8 cellular contexts compared by ENCODE assay signal in genomic region chr7:111098011-111098925, GRCh38. TPM values are rescaled to one million over a fixed set of nuclear protein-coding genes. Genes with fewer than 3 reads are reported as not detected.
DNase-seq lines count a peak whose midpoint lies in the region; ATAC-seq and TF ChIP-seq lines count a peak whose summit lies in the region.

No MANE protein-coding gene starts in this region.

- peak; percentile 21 for TF ChIP-seq CTCF in glutamatergic neuron (IDR thresholded peaks at IDR 0.05; ENCODE audit: partially characterized antibody, unreplicated experiment)
- TF ChIP-seq CTCF in mesothelial cell of epicardium (IDR thresholded peaks at IDR 0.05; ENCODE audit: unreplicated experiment) = no peak

- DNase-seq in AG20443 (ENCODE audit: low spot score) (peak; percentile 16), NCI-H748 (lab: John Stamatoyannopoulos, UW; ENCODE audit: unreplicated experiment) (peak; percentile 65), glutamatergic neuron (peak; percentile 45), mesothelial cell of epicardium (ENCODE audit: low spot score in 2 of 2, unreplicated experiment in 2 of 2) (no peak)
- peak; percentile 48 to 62 for DNase-seq in activated T-cell treated with anti-CD3 and anti-CD28 coated beads, Interleukin-2, amount 50 U/mL, for 72 hours
- peak; percentile 48 for DNase-seq in stimulated activated CD4-positive, alpha-beta T cell treated with anti-CD3 and anti-CD28 coated beads, Interleukin-12 subunit alpha, Interleukin-12 subunit beta, amount 100 ng/mL, for 4 hours

- H3K4me1 Mint-ChIP-seq in activated T-cell treated with anti-CD3 and anti-CD28 coated beads, Interleukin-2, amount 50 U/mL, for 72 hours (ENCODE audit: low read depth) = peaks cover 75% of the 10 kb centered on the region
- H3K4me1 Mint-ChIP-seq in glutamatergic neuron (ENCODE audit: low read depth, unreplicated experiment) (peaks cover 26% of the 10 kb centered on the region), mesothelial cell of epicardium (peaks cover 26% of the 10 kb centered on the region)

- H3K4me3 Mint-ChIP-seq in activated T-cell treated with anti-CD3 and anti-CD28 coated beads, Interleukin-2, amount 50 U/mL, for 72 hours = peak overlapping the region; percentile 42 to 88
- H3K4me3 Mint-ChIP-seq in glutamatergic neuron (ENCODE audit: unreplicated experiment) (no peak overlapping the region), mesothelial cell of epicardium (no peak overlapping the region)

- peak; percentile 81 for ATAC-seq in GM18519 (IDR thresholded peaks at IDR 0.05; ENCODE audit: low FRiP score, unreplicated experiment)
- peak; percentile 80 for ATAC-seq in HG02973 (IDR thresholded peaks at IDR 0.05; ENCODE audit: unreplicated experiment)
- ATAC-seq in activated T-cell treated with anti-CD3 and anti-CD28 coated beads, Interleukin-2, amount 50 U/mL, for 72 hours (replicated peaks in 1 of 2) = peak; percentile 72 to 80

- H3K36me3 Mint-ChIP-seq in activated T-cell treated with anti-CD3 and anti-CD28 coated beads, Interleukin-2, amount 50 U/mL, for 72 hours (ENCODE audit: insufficient read depth in 2 of 2) = peaks cover 0 to 24% of the 10 kb centered on the region in 2 donors
- no peaks in the 10 kb centered on the region for H3K36me3 Mint-ChIP-seq in glutamatergic neuron (ENCODE audit: unreplicated experiment)
- no peaks in the 10 kb centered on the region for H3K36me3 Mint-ChIP-seq in mesothelial cell of epicardium

- H3K9me3 Mint-ChIP-seq in activated T-cell treated with anti-CD3 and anti-CD28 coated beads, Interleukin-2, amount 50 U/mL, for 72 hours = no peaks in the 10 kb centered on the region
- H3K9me3 Mint-ChIP-seq in glutamatergic neuron (ENCODE audit: unreplicated experiment) (no peaks in the 10 kb centered on the region), mesothelial cell of epicardium (no peaks in the 10 kb centered on the region)

- H3K27me3 Mint-ChIP-seq in activated T-cell treated with anti-CD3 and anti-CD28 coated beads, Interleukin-2, amount 50 U/mL, for 72 hours (ENCODE audit: low read depth) = no peaks in the 10 kb centered on the region
- H3K27me3 Mint-ChIP-seq in glutamatergic neuron (ENCODE audit: unreplicated experiment) (no peaks in the 10 kb centered on the region), mesothelial cell of epicardium (ENCODE audit: low read depth) (no peaks in the 10 kb centered on the region)

- peak overlapping the region; percentile 91 for H3K27ac Mint-ChIP-seq in activated T-cell treated with anti-CD3 and anti-CD28 coated beads, Interleukin-2, amount 50 U/mL, for 72 hours
- H3K27ac Mint-ChIP-seq in glutamatergic neuron (ENCODE audit: unreplicated experiment) (no peak overlapping the region), mesothelial cell of epicardium (no peak overlapping the region)

RNA-seq across cellular contexts. Expression of gene LRRN3, which starts 7.3 kb away (rescaled TPM):
- 10 to 100 TPM; 15.3 to 24.0 TPM for total RNA-seq in activated T-cell treated with anti-CD3 and anti-CD28 coated beads, Interleukin-2, amount 50 U/mL, for 72 hours
- total RNA-seq in glutamatergic neuron (ENCODE audit: unreplicated experiment) (6.3 TPM), mesothelial cell of epicardium (8.7 to 10.1 TPM (median 9.4 TPM) in 3 replicates)

Comparison
In these comparisons a context has a peak if more than half of its experiments do, and no peak if none do; other contexts are left out.
1. DNase-seq: peak in AG20443 (single experiment), NCI-H748 (single experiment), activated T-cell treated with anti-CD3 and anti-CD28 coated beads, Interleukin-2, amount 50 U/mL, for 72 hours (2 of 2), glutamatergic neuron (single experiment) and stimulated activated CD4-positive, alpha-beta T cell treated with anti-CD3 and anti-CD28 coated beads, Interleukin-12 subunit alpha, Interleukin-12 subunit beta, amount 100 ng/mL, for 4 hours (single experiment); none in mesothelial cell of epicardium (0 of 2).
2. H3K4me3 Mint-ChIP-seq: peak in activated T-cell treated with anti-CD3 and anti-CD28 coated beads, Interleukin-2, amount 50 U/mL, for 72 hours (2 of 2); none in glutamatergic neuron (single experiment) and mesothelial cell of epicardium (single experiment).
3. Peak in every context shown above with its lines, with median percentiles within 50 percentile points of each other: ATAC-seq.